ENCODE assay signal across 21 cellular contexts in genomic region chr6:16839780-16840179, GRCh38.
"Had no signal": no experiment of that assay in that cellular context is flagged by ENCODE, and none has a peak within 500 bp of the region (broad histone marks: within the 10 kb centered on the region; RNA-seq: fewer than 3 reads in every experiment).

No MANE protein-coding gene starts in this region.

- H3K27ac ChIP-seq: ascending aorta, breast epithelium, gastroesophageal sphincter, thyroid gland, VCaP had no signal

- H3K4me1 ChIP-seq: ascending aorta, breast epithelium had no signal

- H3K4me3 Mint-ChIP-seq: activated T-cell treated with anti-CD3 and anti-CD28 coated beads, Interleukin-2, amount 50 U/mL, for 72 hours; immature natural killer cell; naive thymus-derived CD8-positive, alpha-beta T cell; stimulated activated memory B cell treated with anti-CD40 and anti-IgM and Interleukin-4, amounts not matched to agents 10 μg/mL and 1 μg/mL and 100 μg/mL, for 72 hours; T-helper 1 cell treated with Interleukin-12 subunit alpha and Interleukin-12 subunit beta and Interleukin-4 antibody, amounts not matched to agents 30 μg/mL and 1 μg/mL, for 36 hours had no signal

- H3K9me3 Mint-ChIP-seq: activated T-cell treated with anti-CD3 and anti-CD28 coated beads, Interleukin-2, amount 50 U/mL, for 72 hours; naive thymus-derived CD8-positive, alpha-beta T cell; T-helper 1 cell treated with Interleukin-12 subunit alpha and Interleukin-12 subunit beta and Interleukin-4 antibody, amounts not matched to agents 30 μg/mL and 1 μg/mL, for 36 hours had no signal

- ATAC-seq: esophagus mucosa; gastroesophageal sphincter; left ventricle myocardium superior; naive thymus-derived CD8-positive, alpha-beta T cell had no signal

- H3K4me3 ChIP-seq: ascending aorta, breast epithelium, gastroesophageal sphincter, spleen, thyroid gland had no signal

- H3K36me3 ChIP-seq: ascending aorta, breast epithelium, gastroesophageal sphincter, spleen, thyroid gland had no signal

- H3K36me3 Mint-ChIP-seq: immature natural killer cell; naive thymus-derived CD8-positive, alpha-beta T cell; stimulated activated memory B cell treated with anti-CD40 and anti-IgM and Interleukin-4, amounts not matched to agents 10 μg/mL and 1 μg/mL and 100 μg/mL, for 72 hours had no signal

- H3K27me3 ChIP-seq: ascending aorta, breast epithelium, gastroesophageal sphincter, spleen, thyroid gland had no signal

- H3K9me3 ChIP-seq: ascending aorta, breast epithelium, gastroesophageal sphincter, spleen, thyroid gland had no signal

- DNase-seq: activated CD4-positive, alpha-beta T cell treated with anti-CD3 and anti-CD28 coated beads, Interleukin-2, amount 50 U/mL, for 1 hour; activated CD4-positive, CD25-positive, alpha-beta regulatory T cell treated with anti-CD3 and anti-CD28 coated beads, Interleukin-2, amount 50 U/mL, for 72 hours; activated CD8-positive, alpha-beta memory T cell treated with anti-CD3 and anti-CD28 coated beads, Interleukin-2, amount 50 U/mL, for 4 hours; activated effector memory CD4-positive, alpha-beta T cell treated with anti-CD3 and anti-CD28 coated beads, Interleukin-2, amount 50 U/mL, for 16 hours; activated naive CD4-positive, alpha-beta T cell treated with anti-CD3 and anti-CD28 coated beads, Interleukin-2, amount 50 U/mL, for 16 hours; effector CD8-positive, alpha-beta T cell; immature natural killer cell; left ventricle myocardium superior; naive thymus-derived CD8-positive, alpha-beta T cell; nucleus accumbens; spleen; stimulated activated CD4-positive, alpha-beta T cell treated with anti-CD3 and anti-CD28 coated beads, Interleukin-4, amount 100 ng/mL, for 4 hours; thyroid gland had no signal

- H3K27ac Mint-ChIP-seq: activated T-cell treated with anti-CD3 and anti-CD28 coated beads, Interleukin-2, amount 50 U/mL, for 72 hours; immature natural killer cell; naive thymus-derived CD8-positive, alpha-beta T cell; T-helper 1 cell treated with Interleukin-12 subunit alpha and Interleukin-12 subunit beta and Interleukin-4 antibody, amounts not matched to agents 30 μg/mL and 1 μg/mL, for 36 hours had no signal
